Comparison of ENCODE assay signal across 20 cellular contexts in the genomic region with DNA sequence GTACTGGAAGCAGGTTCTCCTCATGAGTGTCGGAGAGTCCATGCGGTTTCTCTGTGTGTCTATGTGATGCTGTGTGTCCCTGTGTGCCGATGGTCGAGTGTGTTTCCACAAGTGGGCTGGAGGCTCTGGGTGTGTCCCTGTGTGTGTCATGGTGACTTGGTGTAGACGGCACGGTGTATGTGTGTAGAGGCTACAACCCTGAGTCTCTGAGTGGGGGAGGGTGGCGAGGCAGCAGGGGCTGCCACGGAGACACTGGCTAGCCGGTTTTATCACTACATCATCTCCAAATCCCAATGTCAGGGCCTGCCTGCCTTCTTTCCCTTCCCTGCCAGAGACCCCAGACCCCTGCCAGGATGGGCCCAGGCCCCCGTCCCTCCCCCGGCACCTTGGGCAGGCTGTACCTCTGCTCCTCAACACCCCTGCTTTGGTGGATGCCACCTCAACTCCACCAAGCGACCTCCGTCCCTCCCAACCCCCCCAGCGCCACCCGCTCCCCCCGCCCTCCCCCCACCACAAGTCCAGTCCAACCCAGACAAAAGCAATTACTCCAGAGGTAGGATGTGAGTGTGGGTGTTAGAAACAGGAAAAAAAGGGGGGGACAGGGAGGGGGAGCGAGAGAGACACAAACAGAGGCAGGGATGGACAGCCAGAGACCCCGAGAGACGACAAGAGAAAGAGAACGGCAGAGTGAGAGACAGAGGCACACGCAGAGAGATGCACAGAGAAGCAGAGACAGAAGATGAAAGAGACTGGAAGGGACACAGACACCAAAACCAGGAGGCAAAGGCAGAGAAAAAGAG. TPM values are rescaled to one million over a fixed set of nuclear protein-coding genes. Genes with fewer than 3 reads are reported as not detected.
DNase-seq lines count a peak whose midpoint lies in the region; ATAC-seq and TF ChIP-seq lines count a peak whose summit lies in the region.
"Had no signal": no experiment of that assay in that cellular context is flagged by ENCODE, and none has a peak within 500 bp of the region (broad histone marks: within the 10 kb centered on the region; RNA-seq: fewer than 3 reads in every experiment).

No MANE protein-coding gene starts in this region.

- peaks cover 15% of the 10 kb centered on the region for H3K4me1 Mint-ChIP-seq in T-helper 1 cell treated with Interleukin-12 subunit alpha and Interleukin-12 subunit beta and Interleukin-4 antibody, amounts not matched to agents 30 μg/mL and 1 μg/mL, for 36 hours (ENCODE audit: low read depth)
- peaks cover 24% of the 10 kb centered on the region for H3K4me1 Mint-ChIP-seq in CD4-positive, alpha-beta T cell (ENCODE audit: low read depth)

- H2AFZ ChIP-seq in neural cell (ENCODE audit: low read depth, low read length): no peak overlapping the region
- H2AFZ ChIP-seq: GM23248 had no signal

- peak overlapping the region; percentile 75 for H3K27ac ChIP-seq in neural cell (ENCODE audit: low read length)
- H3K27ac ChIP-seq in CD4-positive, alpha-beta T cell (ENCODE audit: low read depth, low read length): no peak overlapping the region
- H3K27ac ChIP-seq in RWPE1: no peak overlapping the region
- H3K27ac ChIP-seq: breast epithelium, GM23248 had no signal

- intact Hi-C loops in CD4-positive, alpha-beta T cell (cut with DNase I, micrococcal nuclease): no loop called here

- H3K27me3 ChIP-seq in neural cell (ENCODE audit: insufficient read depth, low read depth, low read length): no peaks in the 10 kb centered on the region
- H3K27me3 ChIP-seq in CD4-positive, alpha-beta T cell (ENCODE audit: control insufficient read depth, insufficient read depth, low read length): no peaks in the 10 kb centered on the region

- TF ChIP-seq CTCF in neural cell (IDR thresholded peaks at IDR 0.05; ENCODE audit: poor library complexity, severe bottlenecking) (no peak), RWPE1 (conservative IDR thresholded peaks at IDR 0.05; ENCODE audit: low read depth) (no peak)
- TF ChIP-seq CTCF in CD4-positive, alpha-beta T cell (IDR thresholded peaks at IDR 0.05): no peak

- no peak for TF ChIP-seq RAD21 in neural cell (conservative IDR thresholded peaks at IDR 0.05)

- DNase-seq in T-helper 1 cell (no peak), NCI-H1092 treated with DMSO at 0.1 percent for 48 hours (lab: John Stamatoyannopoulos, UW) (peak; percentile 75), SK-N-DZ (ENCODE audit: low spot score) (peak; percentile 71), NOMO-1 treated with dmso at 0.1 percent for 144 hours (lab: John Stamatoyannopoulos, UW; ENCODE audit: unreplicated experiment) (no peak), RWPE1 (ENCODE audit: low spot score) (no peak)
- no peak for DNase-seq in CD4-positive, alpha-beta T cell
- DNase-seq: ACHN; activated CD4-positive, alpha-beta T cell treated with anti-CD3 and anti-CD28 coated beads for 1 hour; activated naive CD8-positive, alpha-beta T cell treated with anti-CD3 and anti-CD28 coated beads for 36 hours; activated T-cell treated with anti-CD3 and anti-CD28 coated beads for 4 hours; GM23248; KG1; NCI-H1694; NCI-H82; substantia nigra; T-cell had no signal

- TF ChIP-seq EP300 in neural cell (conservative IDR thresholded peaks at IDR 0.05; ENCODE audit: poor library complexity, severe bottlenecking): no peak

- H3K4me3 ChIP-seq in neural cell (ENCODE audit: low read length): peak overlapping the region; percentile 43
- H3K4me3 ChIP-seq: breast epithelium, GM23248, lung had no signal

- H3K36me3 ChIP-seq in neural cell (ENCODE audit: insufficient read depth, low read length): peaks cover 4% of the 10 kb centered on the region
- H3K36me3 ChIP-seq: breast epithelium had no signal

- peak overlapping the region; percentile 56 for H3K4me3 Mint-ChIP-seq in T-helper 1 cell treated with Interleukin-12 subunit alpha and Interleukin-12 subunit beta and Interleukin-4 antibody, amounts not matched to agents 30 μg/mL and 1 μg/mL, for 36 hours
- H3K4me3 Mint-ChIP-seq in CD4-positive, alpha-beta T cell: no peak overlapping the region
- H3K4me3 Mint-ChIP-seq: activated naive CD8-positive, alpha-beta T cell treated with anti-CD3 and anti-CD28 coated beads for 36 hours had no signal

- no peaks in the 10 kb centered on the region for H3F3A ChIP-seq in neural cell (ENCODE audit: insufficient read depth, low read length, poor library complexity, severe bottlenecking)

- H3K36me3 Mint-ChIP-seq in T-helper 1 cell treated with Interleukin-12 subunit alpha and Interleukin-12 subunit beta and Interleukin-4 antibody, amounts not matched to agents 30 μg/mL and 1 μg/mL, for 36 hours (ENCODE audit: low read depth): peaks cover 2% of the 10 kb centered on the region
- no peaks in the 10 kb centered on the region for H3K36me3 Mint-ChIP-seq in CD4-positive, alpha-beta T cell (ENCODE audit: low read depth)
- H3K36me3 Mint-ChIP-seq: activated naive CD8-positive, alpha-beta T cell treated with anti-CD3 and anti-CD28 coated beads for 36 hours had no signal

- no peaks in the 10 kb centered on the region for H3K9me3 ChIP-seq in neural cell (ENCODE audit: low read length)
- H3K9me3 ChIP-seq in CD4-positive, alpha-beta T cell (ENCODE audit: control insufficient read depth, low read length): no peaks in the 10 kb centered on the region
- H3K9me3 ChIP-seq: breast epithelium had no signal

- H3K79me2 ChIP-seq in neural cell (replicated peaks; ENCODE audit: insufficient read depth, low read length): no peaks in the 10 kb centered on the region

- no peak for ATAC-seq in CD4-positive, alpha-beta T cell (ENCODE audit: poor library complexity)

- no peaks in the 10 kb centered on the region for H4K20me1 ChIP-seq in neural cell (ENCODE audit: insufficient read depth)

- no peak overlapping the region for H3K4me2 ChIP-seq in neural cell (ENCODE audit: low read length)

- CTCF ChIA-PET in CD4-positive, alpha-beta T cell (lab: Charles Lee): no interaction called here
- CTCF ChIA-PET in RWPE1 (lab: Yijun Ruan, JAX): no interaction called here

- peaks cover 6% of the 10 kb centered on the region for H3K27me3 Mint-ChIP-seq in T-helper 1 cell treated with Interleukin-12 subunit alpha and Interleukin-12 subunit beta and Interleukin-4 antibody, amounts not matched to agents 30 μg/mL and 1 μg/mL, for 36 hours (ENCODE audit: low read depth)
- no peaks in the 10 kb centered on the region for H3K27me3 Mint-ChIP-seq in CD4-positive, alpha-beta T cell

- peak overlapping the region; percentile 49 for H3K9ac ChIP-seq in neural cell (ENCODE audit: low read length)
- H3K9ac ChIP-seq: GM23248 had no signal

- H3K9me2 ChIP-seq in neural cell (ENCODE audit: insufficient read depth, low read length): no peaks in the 10 kb centered on the region

- POLR2A ChIA-PET in CD4-positive, alpha-beta T cell (lab: Charles Lee): no interaction called here
- POLR2A ChIA-PET in RWPE1 (lab: Yijun Ruan, JAX; ENCODE audit: low non-redundant PET): no interaction called here

- no peaks in the 10 kb centered on the region for H3K9me3 Mint-ChIP-seq in T-helper 1 cell treated with Interleukin-12 subunit alpha and Interleukin-12 subunit beta and Interleukin-4 antibody, amounts not matched to agents 30 μg/mL and 1 μg/mL, for 36 hours
- no peaks in the 10 kb centered on the region for H3K9me3 Mint-ChIP-seq in CD4-positive, alpha-beta T cell
- H3K9me3 Mint-ChIP-seq: activated naive CD8-positive, alpha-beta T cell treated with anti-CD3 and anti-CD28 coated beads for 36 hours; T-cell had no signal

- H3K27ac Mint-ChIP-seq in T-helper 1 cell treated with Interleukin-12 subunit alpha and Interleukin-12 subunit beta and Interleukin-4 antibody, amounts not matched to agents 30 μg/mL and 1 μg/mL, for 36 hours: peak overlapping the region; percentile 46
- no peak overlapping the region for H3K27ac Mint-ChIP-seq in CD4-positive, alpha-beta T cell
- H3K27ac Mint-ChIP-seq: activated naive CD8-positive, alpha-beta T cell treated with anti-CD3 and anti-CD28 coated beads for 36 hours had no signal

TF ChIP-seq in neural cell, 6 proteins besides CTCF, POLR2A, EP300 and RAD21:
- TF ChIP-seq POLR2AphosphoS5 (IDR thresholded peaks at IDR 0.05) (no peak), EZH2 (IDR thresholded peaks at IDR 0.05; ENCODE audit: borderline replicate concordance, insufficient read depth, low read length, poor library complexity, severe bottlenecking) (no peak), SMC3 (conservative IDR thresholded peaks at IDR 0.05; ENCODE audit: poor library complexity) (no peak), TAF1 (IDR thresholded peaks at IDR 0.05; ENCODE audit: low read depth) (no peak), MXI1 (conservative IDR thresholded peaks at IDR 0.05; ENCODE audit: poor library complexity, severe bottlenecking) (no peak)
- TF ChIP-seq, protein P1, sequence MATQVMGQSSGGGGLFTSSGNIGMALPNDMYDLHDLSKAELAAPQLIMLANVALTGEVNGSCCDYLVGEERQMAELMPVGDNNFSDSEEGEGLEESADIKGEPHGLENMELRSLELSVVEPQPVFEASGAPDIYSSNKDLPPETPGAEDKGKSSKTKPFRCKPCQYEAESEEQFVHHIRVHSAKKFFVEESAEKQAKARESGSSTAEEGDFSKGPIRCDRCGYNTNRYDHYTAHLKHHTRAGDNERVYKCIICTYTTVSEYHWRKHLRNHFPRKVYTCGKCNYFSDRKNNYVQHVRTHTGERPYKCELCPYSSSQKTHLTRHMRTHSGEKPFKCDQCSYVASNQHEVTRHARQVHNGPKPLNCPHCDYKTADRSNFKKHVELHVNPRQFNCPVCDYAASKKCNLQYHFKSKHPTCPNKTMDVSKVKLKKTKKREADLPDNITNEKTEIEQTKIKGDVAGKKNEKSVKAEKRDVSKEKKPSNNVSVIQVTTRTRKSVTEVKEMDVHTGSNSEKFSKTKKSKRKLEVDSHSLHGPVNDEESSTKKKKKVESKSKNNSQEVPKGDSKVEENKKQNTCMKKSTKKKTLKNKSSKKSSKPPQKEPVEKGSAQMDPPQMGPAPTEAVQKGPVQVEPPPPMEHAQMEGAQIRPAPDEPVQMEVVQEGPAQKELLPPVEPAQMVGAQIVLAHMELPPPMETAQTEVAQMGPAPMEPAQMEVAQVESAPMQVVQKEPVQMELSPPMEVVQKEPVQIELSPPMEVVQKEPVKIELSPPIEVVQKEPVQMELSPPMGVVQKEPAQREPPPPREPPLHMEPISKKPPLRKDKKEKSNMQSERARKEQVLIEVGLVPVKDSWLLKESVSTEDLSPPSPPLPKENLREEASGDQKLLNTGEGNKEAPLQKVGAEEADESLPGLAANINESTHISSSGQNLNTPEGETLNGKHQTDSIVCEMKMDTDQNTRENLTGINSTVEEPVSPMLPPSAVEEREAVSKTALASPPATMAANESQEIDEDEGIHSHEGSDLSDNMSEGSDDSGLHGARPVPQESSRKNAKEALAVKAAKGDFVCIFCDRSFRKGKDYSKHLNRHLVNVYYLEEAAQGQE (IDR thresholded peaks at IDR 0.05; ENCODE audit: borderline replicate concordance): no peak

RNA-seq across cellular contexts. Expression of a gene that starts 21.6 kb away (rescaled TPM):
- 7.5 and 9.4 TPM in 2 replicates for polyA plus RNA-seq in SK-N-DZ (2014; cell fraction: cytosol; rRNA removed)
- 11.8 and 35.8 TPM in 2 replicates for polyA plus RNA-seq in SK-N-DZ (2014; cell fraction: nucleus; rRNA removed)
- polyA plus RNA-seq in neural cell: 7.7 and 12.4 TPM in 2 replicates
- 10.7 and 18.9 TPM in 2 replicates for polyA minus RNA-seq in neural cell
- 10 to 100 TPM; 18.6 to 19.9 TPM for total RNA-seq in CD4-positive, alpha-beta T cell

Comparison
In these comparisons a context has a peak if more than half of its experiments do, and no peak if none do; other contexts are left out.
1. DNase-seq: peak in NCI-H1092 treated with DMSO at 0.1 percent for 48 hours (single experiment) and SK-N-DZ (single experiment); none in T-helper 1 cell (0 of 5), CD4-positive, alpha-beta T cell (0 of 10), NOMO-1 treated with dmso at 0.1 percent for 144 hours (single experiment) and RWPE1 (single experiment).